ENCODE assay signal across 1 cellular context in genomic region chr6:84651583-84651982, GRCh38.
TF ChIP-seq lines count a peak whose summit lies in the region.

No MANE protein-coding gene starts in this region.

TF ChIP-seq in SK-N-SH, 30 proteins besides CTCF, POLR2A, EP300 and RAD21 (continued from another document):
- TF ChIP-seq FOSL2 (IDR thresholded peaks at IDR 0.05; ENCODE audit: borderline replicate concordance, low read depth) (no peak), FOXM1 (IDR thresholded peaks at IDR 0.05; ENCODE audit: low read depth) (no peak), TEAD4 (IDR thresholded peaks at IDR 0.05; ENCODE audit: borderline replicate concordance, insufficient read depth) (no peak), MXI1 (IDR thresholded peaks at IDR 0.05; ENCODE audit: low read depth, low read length) (no peak), NRF1 (IDR thresholded peaks at IDR 0.05; ENCODE audit: low read depth, low read length) (no peak)
